In the genomic region with DNA sequence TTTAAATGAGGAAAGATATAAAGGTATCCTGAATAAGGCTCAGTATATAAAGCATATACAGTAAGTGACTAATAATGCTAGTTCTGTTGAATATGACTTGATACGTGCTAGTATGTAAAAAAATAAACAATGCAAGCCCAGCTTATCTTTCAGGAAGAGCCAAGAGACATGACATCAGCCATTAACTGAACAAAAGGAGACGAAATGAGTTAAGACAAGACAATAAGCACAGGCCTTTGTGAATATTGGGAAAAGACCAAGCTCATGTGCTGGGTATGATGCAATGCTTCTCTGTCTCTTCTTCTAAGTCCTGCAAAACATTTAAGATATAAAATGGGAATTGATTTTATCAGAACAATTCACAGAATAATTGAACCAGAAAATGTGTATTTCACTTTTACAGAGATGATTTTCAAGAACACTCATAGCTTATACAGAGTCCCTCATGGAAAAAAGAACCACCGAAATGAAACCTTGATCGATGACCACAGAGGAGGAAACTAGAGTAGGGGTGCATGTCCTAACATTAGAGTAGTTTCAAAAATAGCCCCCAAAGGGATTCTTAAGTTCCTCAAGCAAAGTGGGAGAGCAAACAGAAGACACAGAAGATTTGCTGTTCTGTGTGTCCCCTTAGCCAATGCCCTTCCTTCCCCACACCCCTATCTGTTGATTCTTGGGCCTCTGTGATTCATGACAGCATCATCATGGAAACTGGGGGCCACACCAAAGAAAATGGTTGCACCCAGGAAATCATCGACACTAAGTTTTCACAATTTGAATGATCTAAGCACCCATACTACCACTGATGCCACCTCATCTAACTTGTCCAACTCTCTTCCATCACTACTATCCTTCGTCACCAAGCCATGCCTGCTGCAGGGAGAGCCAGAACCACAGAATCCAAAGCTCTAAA, we compare ENCODE assay signal across 15 cellular contexts.
DNase-seq lines count a peak whose midpoint lies in the region; ATAC-seq, FAIRE-seq and TF ChIP-seq lines count a peak whose summit lies in the region.
"Had no signal": no experiment of that assay in that cellular context is flagged by ENCODE, and none has a peak within 500 bp of the region (broad histone marks: within the 10 kb centered on the region; RNA-seq: fewer than 3 reads in every experiment).

No MANE protein-coding gene starts in this region.

- no peak for ATAC-seq in HepG2
- no peak for ATAC-seq in right lobe of liver
- ATAC-seq in body of pancreas, result no peak

- H3K27ac ChIP-seq in HepG2 (ENCODE audit: extremely low read length, insufficient read depth, low read length) (no peak overlapping the region), right lobe of liver (no peak overlapping the region), OCI-LY7 (ENCODE audit: low read depth, low read length, poor library complexity, severe bottlenecking) (no peak overlapping the region), body of pancreas (no peak overlapping the region)

- CTCF ChIA-PET in HepG2 (lab: Yijun Ruan, JAX; ENCODE audit: low intra/inter-chr PET ratio, low total read pairs), result no interaction called here
- CTCF ChIA-PET in OCI-LY7 (lab: Charles Lee; ENCODE audit: unreplicated experiment), result no interaction called here

- TF ChIP-seq POLR2A in HepG2 (IDR thresholded peaks at IDR 0.05; ENCODE audit: insufficient read depth in 1 of 2, low read depth in 2 of 2, low read length in 2 of 2) (no peak), right lobe of liver (IDR thresholded peaks at IDR 0.05) (no peak), body of pancreas (IDR thresholded peaks at IDR 0.05) (no peak)

- H3K9me3 ChIP-seq in HepG2 (ENCODE audit: low read length), result no peaks in the 10 kb centered on the region
- H3K9me3 ChIP-seq in right lobe of liver, result no peaks in the 10 kb centered on the region
- H3K9me3 ChIP-seq in OCI-LY7 (ENCODE audit: low read length), result no peaks in the 10 kb centered on the region
- H3K9me3 ChIP-seq in body of pancreas, result no peaks in the 10 kb centered on the region

- H3K4me1 ChIP-seq in HepG2 (ENCODE audit: insufficient read depth, low read length), result no peaks in the 10 kb centered on the region
- no peaks in the 10 kb centered on the region for H3K4me1 ChIP-seq in right lobe of liver
- no peaks in the 10 kb centered on the region for H3K4me1 ChIP-seq in OCI-LY7 (ENCODE audit: insufficient read depth, low read length, poor library complexity, severe bottlenecking)
- no peaks in the 10 kb centered on the region for H3K4me1 ChIP-seq in body of pancreas

- peaks cover 25% of the 10 kb centered on the region for H3K9me3 Mint-ChIP-seq in stimulated activated naive CD8-positive, alpha-beta T cell treated with anti-CD3 and anti-CD28 coated beads, Interleukin-15, Interleukin-2, amounts not matched to agents 100 ng/mL and 50 ng/mL, for 24 hours
- peaks cover 8% of the 10 kb centered on the region for H3K9me3 Mint-ChIP-seq in type B pancreatic cell

- no peaks in the 10 kb centered on the region for H3K36me3 ChIP-seq in HepG2 (replicated peaks in 1 of 2; ENCODE audit: control insufficient read depth in 1 of 2, insufficient read depth in 2 of 2, low read length in 2 of 2)
- H3K36me3 ChIP-seq in right lobe of liver, result no peaks in the 10 kb centered on the region
- H3K36me3 ChIP-seq in OCI-LY7 (ENCODE audit: insufficient read depth, low read length), result no peaks in the 10 kb centered on the region
- no peaks in the 10 kb centered on the region for H3K36me3 ChIP-seq in body of pancreas (replicated peaks in 1 of 2; ENCODE audit: insufficient read depth in 1 of 2, low read depth in 2 of 2)

- H3K27me3 ChIP-seq in HepG2 (ENCODE audit: control insufficient read depth in 1 of 2, insufficient read depth in 2 of 2, low read length in 2 of 2) (no peaks in the 10 kb centered on the region), right lobe of liver (no peaks in the 10 kb centered on the region), body of pancreas (no peaks in the 10 kb centered on the region)

- H3K4me3 ChIP-seq in HepG2 (replicated peaks in 1 of 3; ENCODE audit: insufficient read depth in 1 of 3, low read depth in 2 of 3, low read length in 3 of 3), result no peak overlapping the region
- H3K4me3 ChIP-seq in right lobe of liver, result no peak overlapping the region
- H3K4me3 ChIP-seq in OCI-LY7 (ENCODE audit: low read depth, low read length, poor library complexity, severe bottlenecking), result no peak overlapping the region
- no peak overlapping the region for H3K4me3 ChIP-seq in body of pancreas

- no peaks in the 10 kb centered on the region for H3K36me3 Mint-ChIP-seq in stimulated activated naive CD8-positive, alpha-beta T cell treated with anti-CD3 and anti-CD28 coated beads, Interleukin-15, Interleukin-2, amounts not matched to agents 100 ng/mL and 50 ng/mL, for 24 hours (ENCODE audit: low read depth)
- H3K36me3 Mint-ChIP-seq in type B pancreatic cell, result no peaks in the 10 kb centered on the region
- H3K36me3 Mint-ChIP-seq: CD4-positive, alpha-beta memory T cell; IgD-negative memory B cell; memory B cell had no signal

- no peak overlapping the region for H3K4me2 ChIP-seq in HepG2 (ENCODE audit: low read depth, low read length)
- H3K4me2 ChIP-seq in OCI-LY7 (ENCODE audit: low read length), result no peak overlapping the region

- intact Hi-C loops in HepG2 (cut with micrococcal nuclease; ENCODE audit: unreplicated experiment) (no loop called here), right lobe of liver (cut with DNase I) (no loop called here), OCI-LY7 (cut with micrococcal nuclease; ENCODE audit: unreplicated experiment) (no loop called here), body of pancreas (cut with DNase I) (no loop called here)

- H3K27ac Mint-ChIP-seq in stimulated activated naive CD8-positive, alpha-beta T cell treated with anti-CD3 and anti-CD28 coated beads, Interleukin-15, Interleukin-2, amounts not matched to agents 100 ng/mL and 50 ng/mL, for 24 hours, result peak overlapping the region; percentile 96
- no peak overlapping the region for H3K27ac Mint-ChIP-seq in type B pancreatic cell
- H3K27ac Mint-ChIP-seq: CD4-positive, alpha-beta memory T cell; IgD-negative memory B cell; memory B cell; T-helper 1 cell treated with Interleukin-12 subunit alpha and Interleukin-12 subunit beta and Interleukin-4 antibody, amounts not matched to agents 30 μg/mL and 1 μg/mL, for 36 hours had no signal

- BruUV-seq in HepG2 (replicated peaks; lab: Mats Ljungman, UMichigan), result no TSS peak
- BruUV-seq in OCI-LY7 (replicated peaks; lab: Mats Ljungman, UMichigan), result no TSS peak

- peaks cover 25% of the 10 kb centered on the region for H3K4me1 Mint-ChIP-seq in stimulated activated naive CD8-positive, alpha-beta T cell treated with anti-CD3 and anti-CD28 coated beads, Interleukin-15, Interleukin-2, amounts not matched to agents 100 ng/mL and 50 ng/mL, for 24 hours (ENCODE audit: low read depth)
- H3K4me1 Mint-ChIP-seq in type B pancreatic cell (ENCODE audit: unreplicated experiment), result no peaks in the 10 kb centered on the region
- H3K4me1 Mint-ChIP-seq: memory B cell had no signal

- POLR2A ChIA-PET in HepG2 (lab: Yijun Ruan, JAX), result no interaction called here
- POLR2A ChIA-PET in OCI-LY7 (lab: Charles Lee), result no interaction called here

- no peak for TF ChIP-seq RAD21 in HepG2 (CRISPR knock-in tag; IDR thresholded peaks at IDR 0.05)

- H2AFZ ChIP-seq in HepG2 (ENCODE audit: low read length), result no peak overlapping the region
- H2AFZ ChIP-seq in OCI-LY7 (ENCODE audit: low read length), result no peak overlapping the region

- no peaks in the 10 kb centered on the region for H3K9me2 ChIP-seq in OCI-LY7 (ENCODE audit: insufficient read depth, low read length)

- H3K4me3 Mint-ChIP-seq in stimulated activated naive CD8-positive, alpha-beta T cell treated with anti-CD3 and anti-CD28 coated beads, Interleukin-15, Interleukin-2, amounts not matched to agents 100 ng/mL and 50 ng/mL, for 24 hours, result peak overlapping the region; percentile 48
- H3K4me3 Mint-ChIP-seq in type B pancreatic cell, result no peak overlapping the region
- H3K4me3 Mint-ChIP-seq: CD4-positive, alpha-beta memory T cell; IgD-negative memory B cell; memory B cell; T-helper 1 cell treated with Interleukin-12 subunit alpha and Interleukin-12 subunit beta and Interleukin-4 antibody, amounts not matched to agents 30 μg/mL and 1 μg/mL, for 36 hours had no signal

- no peak for FAIRE-seq in HepG2 (lab: Jason Lieb, UNC)

- H3K9ac ChIP-seq in HepG2 (ENCODE audit: insufficient read depth, low read depth, low read length), result no peak overlapping the region

- H4K20me1 ChIP-seq in HepG2 (ENCODE audit: insufficient read depth, low read length) (no peaks in the 10 kb centered on the region), OCI-LY7 (ENCODE audit: insufficient read depth, low read length) (no peaks in the 10 kb centered on the region)

- no peak for TF ChIP-seq EP300 in HepG2 (IDR thresholded peaks at IDR 0.05; ENCODE audit: low read depth in 2 of 2, low read length in 2 of 2)
- no peak for TF ChIP-seq EP300 in HepG2 (CRISPR knock-in tag; IDR thresholded peaks at IDR 0.05; ENCODE audit: borderline replicate concordance)

- H3K79me2 ChIP-seq in HepG2 (ENCODE audit: insufficient read depth, low read length) (no peaks in the 10 kb centered on the region), OCI-LY7 (ENCODE audit: insufficient read depth, low read depth, low read length) (no peaks in the 10 kb centered on the region)

- DNase-seq in HepG2 (ENCODE audit: low spot score) (no peak), right lobe of liver (no peak), NCI-H226 (peak; percentile 55), fibroblast of gingiva (ENCODE audit: low read depth) (peak; percentile 15), OCI-LY7 (ENCODE audit: low spot score) (no peak), type B pancreatic cell (ENCODE audit: extremely low spot score, unreplicated experiment) (no peak), body of pancreas (no peak)
- DNase-seq: activated effector memory CD4-positive, alpha-beta T cell treated with Interleukin-2 at 50 U/mL for 16 hours; CD4-positive, alpha-beta memory T cell; hippocampal formation; NCI-H1694 had no signal

- no peaks in the 10 kb centered on the region for H3K27me3 Mint-ChIP-seq in stimulated activated naive CD8-positive, alpha-beta T cell treated with anti-CD3 and anti-CD28 coated beads, Interleukin-15, Interleukin-2, amounts not matched to agents 100 ng/mL and 50 ng/mL, for 24 hours
- peaks cover 5% of the 10 kb centered on the region for H3K27me3 Mint-ChIP-seq in type B pancreatic cell
- H3K27me3 Mint-ChIP-seq: IgD-negative memory B cell, memory B cell had no signal

- WGBS in HepG2 (ENCODE audit: low lambda C conversion rate), result 20% methylated on average over 6 of the region's 6 CpGs
- WGBS in right lobe of liver (ENCODE audit: insufficient coverage, low coverage, low lambda C conversion rate, missing lambda C conversion rate), result 49% methylated on average over 6 of the region's 6 CpGs
- 58 to 66% methylated on average over 6 of the region's 6 CpGs for WGBS in body of pancreas, 2 donors

- TF ChIP-seq CTCF in HepG2 (CRISPR knock-in tag; IDR thresholded peaks at IDR 0.05), result no peak
- no peak for TF ChIP-seq CTCF in right lobe of liver (IDR thresholded peaks at IDR 0.05)
- no peak for TF ChIP-seq CTCF in OCI-LY7 (conservative IDR thresholded peaks at IDR 0.05; ENCODE audit: low read length)
- no peak for TF ChIP-seq CTCF in type B pancreatic cell (conservative IDR thresholded peaks at IDR 0.05)
- TF ChIP-seq CTCF in body of pancreas (IDR thresholded peaks at IDR 0.05), result no peak

- in situ Hi-C loops in HepG2 (cut with HindIII; ENCODE audit: extremely low pct_ligation_motif_present, low pct_unique_long_range_greater_than_20kb), result no loop called here

TF ChIP-seq in HepG2, 621 proteins besides CTCF, POLR2A, EP300 and RAD21 (continues in another document):
- TF ChIP-seq CHD2 (IDR thresholded peaks at IDR 0.05; ENCODE audit: low read depth, low read length), result no peak

Comparison
In these comparisons a context has a peak if more than half of its experiments do, and no peak if none do; other contexts are left out.
1. DNase-seq: peak in NCI-H226 (single experiment) and fibroblast of gingiva (single experiment); none in HepG2 (single experiment), right lobe of liver (0 of 3), OCI-LY7 (single experiment), type B pancreatic cell (single experiment) and body of pancreas (0 of 4).